In genomic region chr2:68813596-68813995, GRCh38 we compare ENCODE assay signal across 27 cellular contexts. TPM values are rescaled to one million over a fixed set of nuclear protein-coding genes. Genes with fewer than 3 reads are reported as not detected.
DNase-seq lines count a peak whose midpoint lies in the region; ATAC-seq, FAIRE-seq and TF ChIP-seq lines count a peak whose summit lies in the region.
"Had no signal": no experiment of that assay in that cellular context is flagged by ENCODE, and none has a peak within 500 bp of the region (broad histone marks: within the 10 kb centered on the region; RNA-seq: fewer than 3 reads in every experiment).

No MANE protein-coding gene starts in this region.

- H3K9me3 Mint-ChIP-seq in activated CD4-positive, alpha-beta T cell treated with anti-CD3 and anti-CD28 coated beads for 36 hours (ENCODE audit: low read depth) = no peaks in the 10 kb centered on the region
- H3K9me3 Mint-ChIP-seq in activated CD4-positive, alpha-beta T cell treated with anti-CD3 and anti-CD28 coated beads, Interleukin-2, amount 10 ng/mL, durations not matched to agents 24 days and 14 days = no peaks in the 10 kb centered on the region
- no peaks in the 10 kb centered on the region for H3K9me3 Mint-ChIP-seq in astrocyte (ENCODE audit: unreplicated experiment)
- H3K9me3 Mint-ChIP-seq in naive thymus-derived CD8-positive, alpha-beta T cell = no peaks in the 10 kb centered on the region
- H3K9me3 Mint-ChIP-seq: HFFc6 had no signal

- no peak for FAIRE-seq in astrocyte (lab: Jason Lieb, UNC)

- H3K4me1 Mint-ChIP-seq in activated CD4-positive, alpha-beta T cell treated with anti-CD3 and anti-CD28 coated beads for 36 hours = peaks cover 15% of the 10 kb centered on the region
- peaks cover 9% of the 10 kb centered on the region for H3K4me1 Mint-ChIP-seq in activated CD4-positive, alpha-beta T cell treated with anti-CD3 and anti-CD28 coated beads, Interleukin-2, amount 10 ng/mL, durations not matched to agents 24 days and 14 days
- H3K4me1 Mint-ChIP-seq in astrocyte (ENCODE audit: low read depth, unreplicated experiment) = peaks cover 24% of the 10 kb centered on the region
- peaks cover 22 to 40% (median 36%) of the 10 kb centered on the region in 4 donors for H3K4me1 Mint-ChIP-seq in naive thymus-derived CD8-positive, alpha-beta T cell

- H4K20me1 ChIP-seq in DND-41 (ENCODE audit: insufficient read depth, low read length) = no peaks in the 10 kb centered on the region
- H4K20me1 ChIP-seq in astrocyte (ENCODE audit: insufficient read depth, low read length) = no peaks in the 10 kb centered on the region

- H2BK15ac ChIP-seq in mesenchymal stem cell (ENCODE audit: low read depth, poor library complexity, severe bottlenecking) = no peak overlapping the region

- DNase-seq in activated CD4-positive, alpha-beta T cell treated with anti-CD3 and anti-CD28 coated beads for 36 hours = no peak
- no peak for DNase-seq in activated CD4-positive, alpha-beta T cell treated with anti-CD3 and anti-CD28 coated beads, Interleukin-2, amount 10 ng/mL, durations not matched to agents 24 days and 14 days
- DNase-seq in DND-41 = no peak
- no peak for DNase-seq in astrocyte (ENCODE audit: low read depth)
- DNase-seq in naive thymus-derived CD8-positive, alpha-beta T cell = no peak
- no peak for DNase-seq in NCI-H510A treated with DMSO at 0.1 percent for 48 hours (lab: John Stamatoyannopoulos, UW)
- no peak for DNase-seq in mesenchymal stem cell
- DNase-seq in NCI-H1105 treated with DMSO at 0.1 percent for 48 hours (lab: John Stamatoyannopoulos, UW) = no peak
- DNase-seq: 8988T; activated CD4-positive, alpha-beta T cell treated with anti-CD3 and anti-CD28 coated beads for 1 hour; activated CD8-positive, alpha-beta memory T cell treated with anti-CD3 and anti-CD28 coated beads, Interleukin-2, amount 10 ng/mL, durations not matched to agents 7 days and 5 days; activated effector memory CD4-positive, alpha-beta T cell treated with Interleukin-2 at 50 U/mL for 16 hours; AML-193; dorsolateral prefrontal cortex; heart right ventricle; HFFc6; left ventricle myocardium inferior; mucosa of descending colon; MV-4-11; NCI-H1694; NCI-H774; occipital lobe; stimulated activated CD4-positive, alpha-beta T cell treated with anti-CD3 and anti-CD28 coated beads, Interleukin-4, amount 100 ng/mL, for 24 hours had no signal

- 86% methylated on average over 3 of the region's 3 CpGs for WGBS in mesenchymal stem cell

- peak overlapping the region; percentile 24 for H3K27ac Mint-ChIP-seq in activated CD4-positive, alpha-beta T cell treated with anti-CD3 and anti-CD28 coated beads for 36 hours
- H3K27ac Mint-ChIP-seq in activated CD4-positive, alpha-beta T cell treated with anti-CD3 and anti-CD28 coated beads, Interleukin-2, amount 10 ng/mL, durations not matched to agents 24 days and 14 days = no peak overlapping the region
- peak overlapping the region; percentile 42 for H3K27ac Mint-ChIP-seq in astrocyte (ENCODE audit: unreplicated experiment)
- H3K27ac Mint-ChIP-seq in naive thymus-derived CD8-positive, alpha-beta T cell = peak overlapping the region in 8 of 10 donors; percentile 15 to 67 (median 53)
- H3K27ac Mint-ChIP-seq: activated CD8-positive, alpha-beta memory T cell treated with anti-CD3 and anti-CD28 coated beads, Interleukin-2, amount 10 ng/mL, durations not matched to agents 7 days and 5 days; HFFc6 had no signal

- H3K4me1 ChIP-seq in DND-41 (ENCODE audit: insufficient read depth, low read length) (peaks cover 32% of the 10 kb centered on the region), astrocyte (ENCODE audit: insufficient read depth, low read length) (no peaks in the 10 kb centered on the region), mesenchymal stem cell (ENCODE audit: control insufficient read depth, insufficient read depth, low read depth, low read length) (peaks cover 3% of the 10 kb centered on the region)

- ATAC-seq in activated CD4-positive, alpha-beta T cell treated with anti-CD3 and anti-CD28 coated beads for 36 hours = no peak
- no peak for ATAC-seq in DND-41 (ENCODE audit: insufficient read depth, low read depth)
- ATAC-seq in naive thymus-derived CD8-positive, alpha-beta T cell = no peak
- ATAC-seq: activated CD8-positive, alpha-beta memory T cell treated with anti-CD3 and anti-CD28 coated beads, Interleukin-2, amount 10 ng/mL, durations not matched to agents 7 days and 5 days; heart right ventricle; mucosa of descending colon had no signal

- POLR2A ChIA-PET in activated CD4-positive, alpha-beta T cell treated with anti-CD3 and anti-CD28 coated beads for 36 hours (lab: Charles Lee) = no interaction called here
- POLR2A ChIA-PET in naive thymus-derived CD8-positive, alpha-beta T cell (lab: Charles Lee) = no interaction called here

- no peak overlapping the region for H3K4me2 ChIP-seq in DND-41 (ENCODE audit: insufficient read depth, low read length)
- H3K4me2 ChIP-seq in astrocyte (ENCODE audit: low read length) = no peak overlapping the region
- no peak overlapping the region for H3K4me2 ChIP-seq in mesenchymal stem cell (ENCODE audit: low read length, poor library complexity, severe bottlenecking)
- H3K4me2 ChIP-seq: KMS-11 had no signal

- H2BK5ac ChIP-seq in mesenchymal stem cell (ENCODE audit: low read depth, low read length, poor library complexity, severe bottlenecking) = no peak overlapping the region

- H3K18ac ChIP-seq in mesenchymal stem cell (ENCODE audit: low read depth in 1 of 2, low read length in 2 of 2) = no peak overlapping the region

- peak overlapping the region; percentile 47 for H3K27ac ChIP-seq in DND-41 (ENCODE audit: low read length)
- no peak overlapping the region for H3K27ac ChIP-seq in astrocyte (ENCODE audit: low read depth, low read length)
- no peak overlapping the region for H3K27ac ChIP-seq in mesenchymal stem cell (ENCODE audit: low read length, poor library complexity, severe bottlenecking)
- H3K27ac ChIP-seq: dorsolateral prefrontal cortex, heart right ventricle, KMS-11, left ventricle myocardium inferior had no signal

- H3K27me3 Mint-ChIP-seq in activated CD4-positive, alpha-beta T cell treated with anti-CD3 and anti-CD28 coated beads for 36 hours = no peaks in the 10 kb centered on the region
- no peaks in the 10 kb centered on the region for H3K27me3 Mint-ChIP-seq in activated CD4-positive, alpha-beta T cell treated with anti-CD3 and anti-CD28 coated beads, Interleukin-2, amount 10 ng/mL, durations not matched to agents 24 days and 14 days
- no peaks in the 10 kb centered on the region for H3K27me3 Mint-ChIP-seq in astrocyte (ENCODE audit: low read depth, unreplicated experiment)
- no peaks in the 10 kb centered on the region for H3K27me3 Mint-ChIP-seq in naive thymus-derived CD8-positive, alpha-beta T cell
- H3K27me3 Mint-ChIP-seq: activated CD8-positive, alpha-beta memory T cell treated with anti-CD3 and anti-CD28 coated beads, Interleukin-2, amount 10 ng/mL, durations not matched to agents 7 days and 5 days had no signal

- H3K14ac ChIP-seq in mesenchymal stem cell (ENCODE audit: low read length in 2 of 2) = no peak overlapping the region

- H3K4me3 Mint-ChIP-seq in activated CD4-positive, alpha-beta T cell treated with anti-CD3 and anti-CD28 coated beads for 36 hours = no peak overlapping the region
- H3K4me3 Mint-ChIP-seq in activated CD4-positive, alpha-beta T cell treated with anti-CD3 and anti-CD28 coated beads, Interleukin-2, amount 10 ng/mL, durations not matched to agents 24 days and 14 days = no peak overlapping the region
- peak overlapping the region; percentile 58 for H3K4me3 Mint-ChIP-seq in astrocyte (ENCODE audit: unreplicated experiment)
- no peak overlapping the region for H3K4me3 Mint-ChIP-seq in naive thymus-derived CD8-positive, alpha-beta T cell
- H3K4me3 Mint-ChIP-seq: activated CD8-positive, alpha-beta memory T cell treated with anti-CD3 and anti-CD28 coated beads, Interleukin-2, amount 10 ng/mL, durations not matched to agents 7 days and 5 days; HFFc6 had no signal

- intact Hi-C loops in activated CD4-positive, alpha-beta T cell treated with anti-CD3 and anti-CD28 coated beads for 36 hours (cut with DNase I, micrococcal nuclease) = no loop called here
- intact Hi-C loops in activated CD4-positive, alpha-beta T cell treated with anti-CD3 and anti-CD28 coated beads, Interleukin-2, amount 10 ng/mL, durations not matched to agents 24 days and 14 days (cut with micrococcal nuclease) = no loop called here

- no peaks in the 10 kb centered on the region for H3K79me1 ChIP-seq in mesenchymal stem cell (replicated peaks; ENCODE audit: low read length, poor library complexity, severe bottlenecking)

- H3K9me3 ChIP-seq in DND-41 (ENCODE audit: insufficient read depth, low read length, severe bottlenecking) = no peaks in the 10 kb centered on the region
- H3K9me3 ChIP-seq in astrocyte (ENCODE audit: insufficient read depth, low read depth, low read length) = no peaks in the 10 kb centered on the region
- H3K9me3 ChIP-seq in mesenchymal stem cell (ENCODE audit: control insufficient read depth, low read length) = no peaks in the 10 kb centered on the region
- H3K9me3 ChIP-seq: heart right ventricle, left ventricle myocardium inferior, mucosa of descending colon had no signal

- no peak for TF ChIP-seq CTCF in DND-41 (IDR thresholded peaks at IDR 0.05; ENCODE audit: borderline replicate concordance, extremely low read depth, low read length, poor library complexity, severe bottlenecking)
- no peak for TF ChIP-seq CTCF in astrocyte (IDR thresholded peaks at IDR 0.05; ENCODE audit: insufficient read depth, low read depth, low read length)

- H2AK5ac ChIP-seq in mesenchymal stem cell (ENCODE audit: low read length, severe bottlenecking) = no peak overlapping the region

- H3K4ac ChIP-seq in mesenchymal stem cell (ENCODE audit: low read depth in 1 of 2, low read length in 2 of 2) = no peak overlapping the region

- H3K79me2 ChIP-seq in DND-41 (ENCODE audit: insufficient read depth, low read length) = no peaks in the 10 kb centered on the region
- no peaks in the 10 kb centered on the region for H3K79me2 ChIP-seq in astrocyte (ENCODE audit: insufficient read depth, low read length)

- H2BK120ac ChIP-seq in mesenchymal stem cell (ENCODE audit: low read depth, low read length) = no peak overlapping the region

- no peak overlapping the region for H4K8ac ChIP-seq in mesenchymal stem cell (ENCODE audit: low read length)

- H2AFZ ChIP-seq in DND-41 (ENCODE audit: low read depth, low read length) (no peak overlapping the region), astrocyte (ENCODE audit: low read depth, low read length) (no peak overlapping the region), mesenchymal stem cell (ENCODE audit: low read depth, low read length) (no peak overlapping the region)

- CTCF ChIA-PET in activated CD4-positive, alpha-beta T cell treated with anti-CD3 and anti-CD28 coated beads for 36 hours (lab: Charles Lee) = no interaction called here

- H3K36me3 ChIP-seq in DND-41 (ENCODE audit: insufficient read depth, low read length) (peaks cover 82% of the 10 kb centered on the region), astrocyte (ENCODE audit: insufficient read depth, low read length) (no peaks in the 10 kb centered on the region), mesenchymal stem cell (ENCODE audit: control insufficient read depth in 1 of 2, insufficient read depth in 2 of 2, low read depth in 1 of 2, low read length in 2 of 2) (no peaks in the 10 kb centered on the region)

- H4K91ac ChIP-seq in mesenchymal stem cell (ENCODE audit: low read length) = no peak overlapping the region

- no peak overlapping the region for H3K23ac ChIP-seq in mesenchymal stem cell (ENCODE audit: low read length in 2 of 2)

- no peak overlapping the region for H3K4me3 ChIP-seq in DND-41 (ENCODE audit: low read depth in 1 of 2, low read length in 2 of 2)
- H3K4me3 ChIP-seq in astrocyte (ENCODE audit: insufficient read depth, low read depth, low read length) = no peak overlapping the region
- H3K4me3 ChIP-seq in mesenchymal stem cell (ENCODE audit: insufficient read depth in 1 of 2, low read depth in 1 of 2, low read length in 2 of 2) = no peak overlapping the region
- H3K4me3 ChIP-seq: dorsolateral prefrontal cortex, heart right ventricle, left ventricle myocardium inferior, mucosa of descending colon had no signal

- H3K9ac ChIP-seq in DND-41 (ENCODE audit: low read depth, low read length) = no peak overlapping the region
- H3K9ac ChIP-seq in astrocyte (ENCODE audit: low read length) = no peak overlapping the region
- H3K9ac ChIP-seq in mesenchymal stem cell (ENCODE audit: low read length) = no peak overlapping the region
- H3K9ac ChIP-seq: KMS-11 had no signal

- peaks cover 63% of the 10 kb centered on the region for H3K36me3 Mint-ChIP-seq in activated CD4-positive, alpha-beta T cell treated with anti-CD3 and anti-CD28 coated beads for 36 hours (ENCODE audit: low read depth)
- H3K36me3 Mint-ChIP-seq in activated CD4-positive, alpha-beta T cell treated with anti-CD3 and anti-CD28 coated beads, Interleukin-2, amount 10 ng/mL, durations not matched to agents 24 days and 14 days (ENCODE audit: low read depth) = peaks cover 65% of the 10 kb centered on the region
- no peaks in the 10 kb centered on the region for H3K36me3 Mint-ChIP-seq in astrocyte (ENCODE audit: low read depth, unreplicated experiment)
- peaks cover 4 to 93% (median 20%) of the 10 kb centered on the region in 3 donors for H3K36me3 Mint-ChIP-seq in naive thymus-derived CD8-positive, alpha-beta T cell

- H3K27me3 ChIP-seq in DND-41 (ENCODE audit: insufficient read depth, low read length, poor library complexity) (no peaks in the 10 kb centered on the region), astrocyte (ENCODE audit: insufficient read depth, low read length) (peaks cover 2% of the 10 kb centered on the region), mesenchymal stem cell (ENCODE audit: control insufficient read depth in 1 of 2, insufficient read depth in 1 of 2, low read length in 2 of 2) (peaks cover 0 to 5% of the 10 kb centered on the region in 2 experiments)
- H3K27me3 ChIP-seq: dorsolateral prefrontal cortex, heart right ventricle had no signal

- H2BK12ac ChIP-seq in mesenchymal stem cell (ENCODE audit: low read length in 2 of 2) = no peak overlapping the region

RNA-seq across cellular contexts. Expression of gene BMP10, which starts 57.6 kb away (rescaled TPM):
- total RNA-seq in activated CD4-positive, alpha-beta T cell treated with anti-CD3 and anti-CD28 coated beads for 36 hours = not detected
- not detected in 2 replicates for total RNA-seq in activated CD4-positive, alpha-beta T cell treated with anti-CD3 and anti-CD28 coated beads, Interleukin-2, amount 10 ng/mL, durations not matched to agents 24 days and 14 days
- total RNA-seq in astrocyte = not detected in 2 replicates
- not detected for total RNA-seq in naive thymus-derived CD8-positive, alpha-beta T cell
- not detected for polyA plus RNA-seq in naive thymus-derived CD8-positive, alpha-beta T cell
- polyA plus RNA-seq in mesenchymal stem cell (2013, experiment 1 of 2) = 3.1 TPM
- polyA plus RNA-seq in mesenchymal stem cell (2013, experiment 2 of 2) = 3.2 TPM
- total RNA-seq: activated CD8-positive, alpha-beta memory T cell treated with anti-CD3 and anti-CD28 coated beads, Interleukin-2, amount 10 ng/mL, durations not matched to agents 7 days and 5 days; dorsolateral prefrontal cortex; epithelial cell of proximal tubule; fibroblast of villous mesenchyme; HFFc6; HT1080; occipital lobe had no signal
